Comparison of ENCODE assay signal across 27 cellular contexts in the genomic region with DNA sequence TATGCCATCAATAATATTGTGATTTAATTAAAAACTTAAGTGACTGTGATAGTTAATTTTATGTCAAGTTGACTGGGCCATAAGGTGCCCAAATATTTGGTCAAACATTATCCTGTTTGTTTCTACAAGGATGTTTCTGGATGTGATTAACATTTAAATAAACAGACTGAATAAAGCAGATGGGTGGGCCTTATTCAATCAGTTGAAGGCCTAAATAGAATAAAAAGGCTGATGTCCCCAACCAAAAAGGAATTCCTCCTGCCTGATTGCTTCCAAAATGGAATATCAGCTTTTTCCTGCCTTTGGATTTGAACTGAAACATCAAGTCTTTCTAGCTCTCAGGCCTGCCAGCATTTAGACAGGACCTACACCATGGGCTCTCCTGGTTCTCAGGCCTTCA.
"Had no signal": no experiment of that assay in that cellular context is flagged by ENCODE, and none has a peak within 500 bp of the region (broad histone marks: within the 10 kb centered on the region; RNA-seq: fewer than 3 reads in every experiment).

No MANE protein-coding gene starts in this region.

- H3K9me3 ChIP-seq: suprapubic skin, testis, thoracic aorta, thyroid gland, upper lobe of right lung, uterus, vagina had no signal

- DNase-seq: stimulated activated CD4-positive, alpha-beta T cell treated with anti-CD3 and anti-CD28 coated beads, Interleukin-2, amount 100 ng/mL, for 48 hours; stimulated activated CD4-positive, alpha-beta T cell treated with anti-CD3 and anti-CD28 coated beads, Interleukin-4, amount 100 ng/mL, for 1 hour; stimulated activated CD4-positive, alpha-beta T cell treated with anti-CD3 and anti-CD28 coated beads, Interleukin-4, amount 100 ng/mL, for 24 hours; stimulated activated CD4-positive, alpha-beta T cell treated with anti-CD3 and anti-CD28 coated beads, Interleukin-4, amount 100 ng/mL, for 4 hours; stimulated activated CD8-positive, alpha-beta memory T cell treated with anti-CD3 and anti-CD28 coated beads, Interleukin-4, amount 100 ng/mL, for 48 hours; stimulated activated naive B cell treated with anti-CD40 and anti-IgM and Interleukin-4, amounts not matched to agents 10 μg/mL and 1 μg/mL and 100 μg/mL, for 72 hours; stimulated activated naive CD4-positive, alpha-beta T cell; stimulated activated naive CD4-positive, alpha-beta T cell treated with Interleukin-2 at 50 U/mL for 16 hours; stimulated activated naive CD8-positive, alpha-beta T cell treated with anti-CD3 and anti-CD28 coated beads, Interleukin-15, amount 100 ng/mL, for 72 hours; stimulated activated naive CD8-positive, alpha-beta T cell treated with anti-CD3 and anti-CD28 coated beads, Interleukin-15, Interleukin-2, amounts not matched to agents 100 U/mL and 50 U/mL, for 24 hours; stomach; substantia nigra; testis; thyroid gland; tibial artery; transverse colon; trophoblast cell; upper lobe of left lung; upper lobe of right lung; uterus had no signal

- ATAC-seq: stimulated activated effector memory CD8-positive, alpha-beta T cell treated with anti-CD3 and anti-CD28 coated beads, Interleukin-12 subunit alpha, Interleukin-12 subunit beta, amount 100 ng/mL, for 72 hours; stimulated activated memory B cell treated with anti-CD40 and anti-IgM and Interleukin-4, amounts not matched to agents 10 μg/mL and 1 μg/mL and 100 μg/mL, for 72 hours; stimulated activated naive B cell treated with anti-CD40 and anti-IgM and Interleukin-4, amounts not matched to agents 10 μg/mL and 1 μg/mL and 100 μg/mL, for 72 hours; stimulated activated naive CD8-positive, alpha-beta T cell treated with anti-CD3 and anti-CD28 coated beads, Interleukin-15, amount 100 ng/mL, for 72 hours; stimulated activated naive CD8-positive, alpha-beta T cell treated with anti-CD3 and anti-CD28 coated beads, Interleukin-15, Interleukin-2, amounts not matched to agents 100 U/mL and 50 U/mL, for 24 hours; upper lobe of right lung had no signal

- H3K36me3 ChIP-seq: stomach, suprapubic skin, thoracic aorta, thyroid gland, tibial artery, tibial nerve, transverse colon, upper lobe of left lung, upper lobe of right lung, uterus, vagina had no signal

- H3K27ac ChIP-seq: stomach, suprapubic skin, testis, thoracic aorta, thyroid gland, tibial artery, tibial nerve, transverse colon, upper lobe of left lung, upper lobe of right lung, uterus, vagina had no signal

- FAIRE-seq: urothelium cell line had no signal

- H3K27me3 ChIP-seq: stomach, suprapubic skin, testis, thyroid gland, tibial artery, tibial nerve, transverse colon, upper lobe of left lung, upper lobe of right lung, uterus, vagina had no signal

- H3K4me1 ChIP-seq: stomach, suprapubic skin, testis, thyroid gland, tibial artery, tibial nerve, transverse colon, upper lobe of left lung, upper lobe of right lung, uterus, vagina had no signal

- H3K4me3 ChIP-seq: stomach, suprapubic skin, testis, thoracic aorta, thyroid gland, tibial artery, tibial nerve, transverse colon, upper lobe of left lung, upper lobe of right lung, uterus, vagina had no signal
